ENCODE assay signal across 12 cellular contexts in genomic region chr5:94702729-94703128, GRCh38.
A peak's percentile ranks its signal among the peaks of the same experiment; 100 is the strongest.
DNase-seq lines count a peak whose midpoint lies in the region; ATAC-seq lines count a peak whose summit lies in the region.
"Had no signal": no experiment of that assay in that cellular context is flagged by ENCODE, and none has a peak within 500 bp of the region (broad histone marks: within the 10 kb centered on the region; RNA-seq: fewer than 3 reads in every experiment).

No MANE protein-coding gene starts in this region.

- peak; percentile 60 for ATAC-seq in GM18867 (IDR thresholded peaks at IDR 0.05; ENCODE audit: unreplicated experiment)
- peak; percentile 74 for ATAC-seq in GM21447 (IDR thresholded peaks at IDR 0.05; ENCODE audit: unreplicated experiment)
- ATAC-seq in HG03097 (IDR thresholded peaks at IDR 0.05; ENCODE audit: low FRiP score, unreplicated experiment): peak; percentile 47
- ATAC-seq: stimulated activated effector memory CD8-positive, alpha-beta T cell treated with anti-CD3 and anti-CD28 coated beads, Interleukin-12 subunit alpha, Interleukin-12 subunit beta, amount 100 ng/mL, for 72 hours had no signal

- DNase-seq in activated gamma-delta T cell treated with Interleukin-2 at 50 U/mL for 16 hours (no peak), cerebellar cortex (ENCODE audit: low spot score) (no peak), GM19240 (ENCODE audit: insufficient read length, low spot score) (no peak)
- DNase-seq: activated CD4-positive, alpha-beta T cell treated with anti-CD3 and anti-CD28 coated beads, Interleukin-2, amount 50 U/mL, for 1 hour; activated naive CD4-positive, alpha-beta T cell treated with anti-CD3 and anti-CD28 coated beads, Interleukin-2, amount 50 U/mL, for 16 hours; NCI-H446 had no signal

- H3K36me3 Mint-ChIP-seq in T-helper 1 cell treated with Interleukin-12 subunit alpha and Interleukin-12 subunit beta and Interleukin-4 antibody, amounts not matched to agents 30 μg/mL and 1 μg/mL, for 36 hours (ENCODE audit: low read depth): peaks cover 5% of the 10 kb centered on the region

- no peak overlapping the region for H3K4me3 Mint-ChIP-seq in T-helper 1 cell treated with Interleukin-12 subunit alpha and Interleukin-12 subunit beta and Interleukin-4 antibody, amounts not matched to agents 30 μg/mL and 1 μg/mL, for 36 hours
- H3K4me3 Mint-ChIP-seq: neural crest cell; stimulated activated effector memory CD8-positive, alpha-beta T cell treated with anti-CD3 and anti-CD28 coated beads, Interleukin-12 subunit alpha, Interleukin-12 subunit beta, amount 100 ng/mL, for 72 hours had no signal

- no peaks in the 10 kb centered on the region for H3K27me3 Mint-ChIP-seq in T-helper 1 cell treated with Interleukin-12 subunit alpha and Interleukin-12 subunit beta and Interleukin-4 antibody, amounts not matched to agents 30 μg/mL and 1 μg/mL, for 36 hours (ENCODE audit: low read depth)

- no peaks in the 10 kb centered on the region for H3K9me3 Mint-ChIP-seq in T-helper 1 cell treated with Interleukin-12 subunit alpha and Interleukin-12 subunit beta and Interleukin-4 antibody, amounts not matched to agents 30 μg/mL and 1 μg/mL, for 36 hours
- H3K9me3 Mint-ChIP-seq: neural crest cell; stimulated activated effector memory CD8-positive, alpha-beta T cell treated with anti-CD3 and anti-CD28 coated beads, Interleukin-12 subunit alpha, Interleukin-12 subunit beta, amount 100 ng/mL, for 72 hours had no signal

- peaks cover 19% of the 10 kb centered on the region for H3K4me1 Mint-ChIP-seq in T-helper 1 cell treated with Interleukin-12 subunit alpha and Interleukin-12 subunit beta and Interleukin-4 antibody, amounts not matched to agents 30 μg/mL and 1 μg/mL, for 36 hours (ENCODE audit: low read depth)
- H3K4me1 Mint-ChIP-seq: neural crest cell had no signal

- H3K27ac Mint-ChIP-seq in T-helper 1 cell treated with Interleukin-12 subunit alpha and Interleukin-12 subunit beta and Interleukin-4 antibody, amounts not matched to agents 30 μg/mL and 1 μg/mL, for 36 hours: peak overlapping the region; percentile 41
- H3K27ac Mint-ChIP-seq: stimulated activated effector memory CD8-positive, alpha-beta T cell treated with anti-CD3 and anti-CD28 coated beads, Interleukin-12 subunit alpha, Interleukin-12 subunit beta, amount 100 ng/mL, for 72 hours had no signal
